Comparison of ENCODE assay signal across 6 cellular contexts in genomic region chrX:27976934-27977333, GRCh38. TPM values are rescaled to one million over a fixed set of nuclear protein-coding genes. Genes with fewer than 3 reads are reported as not detected.
"Had no signal": no experiment of that assay in that cellular context is flagged by ENCODE, and none has a peak within 500 bp of the region (broad histone marks: within the 10 kb centered on the region; RNA-seq: fewer than 3 reads in every experiment).

No MANE protein-coding gene starts in this region.

RNA-seq across cellular contexts. Expression of gene DCAF8L1, which starts 4.3 kb away (rescaled TPM):
- total RNA-seq: GM23248, H7, HFFc6, HT1080, IMR-90, K562 had no signal
- polyA plus RNA-seq: GM23248, IMR-90 had no signal
